In the genomic region with DNA sequence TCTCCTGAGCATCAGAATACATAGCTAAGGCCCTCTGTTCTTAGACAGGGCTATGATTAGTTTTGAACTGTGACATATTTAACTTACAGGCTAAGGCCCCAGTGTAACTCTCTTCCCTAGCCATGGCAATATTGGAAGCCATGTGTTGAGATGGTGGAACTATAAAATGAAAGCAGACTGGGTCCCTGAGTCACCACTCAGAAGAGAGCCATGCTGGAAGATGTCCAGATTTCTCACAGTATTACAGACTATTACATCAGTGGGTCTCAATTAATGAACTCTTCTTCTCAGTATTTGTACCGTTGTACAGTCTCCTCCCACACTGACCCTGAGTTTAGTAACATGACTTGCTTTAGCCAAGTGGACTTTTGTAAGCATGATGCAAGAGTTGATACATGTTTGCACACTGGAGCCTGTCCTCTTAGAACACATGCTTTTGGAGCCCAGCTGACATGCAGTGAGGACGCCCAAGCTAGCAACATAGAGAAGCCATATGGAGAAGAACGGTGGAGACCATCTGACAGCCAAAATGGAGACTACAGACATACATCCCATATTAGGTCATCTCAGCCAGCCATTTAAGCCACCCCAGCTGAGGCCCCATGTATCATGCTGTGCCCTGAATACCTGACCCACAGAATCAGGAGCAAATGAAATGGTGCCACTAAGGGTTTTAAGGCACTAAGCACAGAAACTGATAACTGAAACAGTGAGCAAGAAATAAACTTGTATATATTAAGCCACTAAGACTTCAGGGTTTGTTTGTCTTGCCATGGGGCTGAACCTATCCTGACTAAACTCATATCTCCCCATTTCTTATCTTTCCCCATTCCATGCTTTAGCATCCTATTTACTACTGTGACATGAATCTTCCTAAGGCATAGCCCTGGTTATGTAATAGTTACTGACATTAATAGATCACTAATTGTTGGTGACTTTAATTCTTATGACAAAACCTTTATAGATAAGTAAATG, we compare ENCODE assay signal across 15 cellular contexts. TPM values are rescaled to one million over a fixed set of nuclear protein-coding genes. Genes with fewer than 3 reads are reported as not detected.
A peak's percentile ranks its signal among the peaks of the same experiment; 100 is the strongest.
DNase-seq lines count a peak whose midpoint lies in the region; ATAC-seq and TF ChIP-seq lines count a peak whose summit lies in the region.
"Had no signal": no experiment of that assay in that cellular context is flagged by ENCODE, and none has a peak within 500 bp of the region (broad histone marks: within the 10 kb centered on the region; RNA-seq: fewer than 3 reads in every experiment).

No MANE protein-coding gene starts in this region.

- H3K4me3 ChIP-seq in heart left ventricle (no peak overlapping the region), right cardiac atrium (ENCODE audit: low read length) (no peak overlapping the region)
- no peak overlapping the region for H3K4me3 ChIP-seq in naive thymus-derived CD4-positive, alpha-beta T cell (ENCODE audit: low read length)
- H3K4me3 ChIP-seq: spleen had no signal

- no peak for TF ChIP-seq CTCF in heart left ventricle (IDR thresholded peaks at IDR 0.05)

- ATAC-seq in heart left ventricle, result peak; percentile 21 to 92 (median 54)
- ATAC-seq in right cardiac atrium, result peak; percentile 78 to 88
- no peak for ATAC-seq in naive thymus-derived CD4-positive, alpha-beta T cell
- ATAC-seq in HG02571 (IDR thresholded peaks at IDR 0.05; ENCODE audit: unreplicated experiment), result no peak

- DNase-seq in heart left ventricle (no peak), cardiac septum (ENCODE audit: low spot score) (no peak), amniotic epithelial cell (ENCODE audit: low read depth) (peak; percentile 8), right cardiac atrium (peak in 1 of 3 donors; percentile 42), activated T-cell treated with anti-CD3 and anti-CD28 coated beads for 4 hours (no peak)
- no peak for DNase-seq in naive thymus-derived CD4-positive, alpha-beta T cell
- DNase-seq in activated CD4-positive, alpha-beta T cell treated with anti-CD3 and anti-CD28 coated beads for 4 hours, result no peak
- DNase-seq: activated effector memory CD4-positive, alpha-beta T cell treated with anti-CD3 and anti-CD28 coated beads, Interleukin-2, amount 50 U/mL, for 16 hours; effector CD8-positive, alpha-beta T cell; KBM-7; NK-92 treated with Interleukin-12 subunit alpha and Interleukin-12 subunit beta, amount 100 ng/mL, for 24 hours; spleen had no signal

- peaks cover 0 to 19% (median 15%) of the 10 kb centered on the region in 5 donors for H3K27me3 Mint-ChIP-seq in naive thymus-derived CD4-positive, alpha-beta T cell

- peaks cover 0 to 21% (median 0%) of the 10 kb centered on the region in 9 donors for H3K27me3 ChIP-seq in heart left ventricle
- H3K27me3 ChIP-seq in right cardiac atrium (ENCODE audit: control insufficient read depth, insufficient read depth), result no peaks in the 10 kb centered on the region
- H3K27me3 ChIP-seq in naive thymus-derived CD4-positive, alpha-beta T cell (ENCODE audit: control insufficient read depth in 2 of 2, insufficient read depth in 2 of 2, low read length in 2 of 2), result no peaks in the 10 kb centered on the region
- H3K27me3 ChIP-seq: spleen had no signal

- CTCF ChIA-PET in naive thymus-derived CD4-positive, alpha-beta T cell (lab: Charles Lee), result no interaction called here

- peaks cover 0 to 8% (median 2%) of the 10 kb centered on the region in 11 donors for H3K9me3 Mint-ChIP-seq in naive thymus-derived CD4-positive, alpha-beta T cell

- H3K9me3 ChIP-seq in heart left ventricle, result no peaks in the 10 kb centered on the region
- H3K9me3 ChIP-seq in right cardiac atrium (ENCODE audit: control insufficient read depth, low read length), result no peaks in the 10 kb centered on the region
- H3K9me3 ChIP-seq in naive thymus-derived CD4-positive, alpha-beta T cell (ENCODE audit: control insufficient read depth in 2 of 3, low read length in 3 of 3), result peaks cover 0 to 6% (median 0%) of the 10 kb centered on the region in 3 experiments
- H3K9me3 ChIP-seq: spleen had no signal

- no peaks in the 10 kb centered on the region for H3K4me1 Mint-ChIP-seq in naive thymus-derived CD4-positive, alpha-beta T cell

- H3K36me3 ChIP-seq in heart left ventricle, result no peaks in the 10 kb centered on the region
- H3K36me3 ChIP-seq in naive thymus-derived CD4-positive, alpha-beta T cell (ENCODE audit: control insufficient read depth in 2 of 3, insufficient read depth in 3 of 3, low read length in 3 of 3), result no peaks in the 10 kb centered on the region
- H3K36me3 ChIP-seq: spleen had no signal

- intact Hi-C loops in heart left ventricle (cut with DNase I), result no loop called here
- intact Hi-C loops in cardiac septum (cut with DNase I), result no loop called here
- intact Hi-C loops in right cardiac atrium (cut with DNase I), result no loop called here
- intact Hi-C loops in naive thymus-derived CD4-positive, alpha-beta T cell (cut with micrococcal nuclease), result no loop called here

- no peak overlapping the region for H3K4me3 Mint-ChIP-seq in naive thymus-derived CD4-positive, alpha-beta T cell
- H3K4me3 Mint-ChIP-seq: B cell had no signal

- WGBS in heart left ventricle, 4 donors, result 69 to 84% (median 77%) methylated on average over 3 of the region's 3 CpGs
- 67% methylated on average over 3 of the region's 3 CpGs for WGBS in right cardiac atrium

- no peak overlapping the region for H3K27ac ChIP-seq in heart left ventricle
- no peak overlapping the region for H3K27ac ChIP-seq in right cardiac atrium (ENCODE audit: low read length)
- H3K27ac ChIP-seq in naive thymus-derived CD4-positive, alpha-beta T cell (ENCODE audit: low read depth, low read length), result no peak overlapping the region
- H3K27ac ChIP-seq: spleen, VCaP had no signal

- POLR2A ChIA-PET in naive thymus-derived CD4-positive, alpha-beta T cell (lab: Charles Lee), result no interaction called here

- no peaks in the 10 kb centered on the region for H3K36me3 Mint-ChIP-seq in naive thymus-derived CD4-positive, alpha-beta T cell

- H3K4me1 ChIP-seq in heart left ventricle (peaks cover 0 to 7% (median 0%) of the 10 kb centered on the region in 12 donors), right cardiac atrium (ENCODE audit: control insufficient read depth, insufficient read depth, low read length) (no peaks in the 10 kb centered on the region)
- no peaks in the 10 kb centered on the region for H3K4me1 ChIP-seq in naive thymus-derived CD4-positive, alpha-beta T cell (ENCODE audit: control insufficient read depth in 2 of 2, insufficient read depth in 2 of 2, low read length in 2 of 2)

- no peak for TF ChIP-seq POLR2A in heart left ventricle (IDR thresholded peaks at IDR 0.05)

- H3K27ac Mint-ChIP-seq in naive thymus-derived CD4-positive, alpha-beta T cell, result no peak overlapping the region
- H3K27ac Mint-ChIP-seq: B cell had no signal

RNA-seq across cellular contexts. Expression of a gene that starts 24.4 kb away (rescaled TPM):
- total RNA-seq in heart left ventricle, result 1 to 10 TPM in 2 of 9 donors, under 1 TPM in 7; 0.19 to 1.8 (median 0.63) TPM
- under 1 TPM; 0.23 to 0.69 TPM for polyA plus RNA-seq in heart left ventricle
- total RNA-seq in cardiac septum, result 1.1 TPM
- 1 to 10 TPM; 2.0 to 4.4 (median 2.8) TPM for total RNA-seq in right cardiac atrium
- 1.1 TPM for polyA plus RNA-seq in right cardiac atrium
- total RNA-seq in naive thymus-derived CD4-positive, alpha-beta T cell, result not detected
- polyA plus RNA-seq in naive thymus-derived CD4-positive, alpha-beta T cell, result not detected

Comparison
In these comparisons a context has a peak if more than half of its experiments do, and no peak if none do; other contexts are left out.
1. ATAC-seq: peak in heart left ventricle (4 of 4) and right cardiac atrium (2 of 2); none in naive thymus-derived CD4-positive, alpha-beta T cell (single experiment) and HG02571 (single experiment).